Comparison of ENCODE assay signal across 32 cellular contexts in genomic region chr3:152976232-152976631, GRCh38.
"Had no signal": no experiment of that assay in that cellular context is flagged by ENCODE, and none has a peak within 500 bp of the region (broad histone marks: within the 10 kb centered on the region; RNA-seq: fewer than 3 reads in every experiment).

No MANE protein-coding gene starts in this region.

- ATAC-seq: activated CD8-positive, alpha-beta T cell treated with anti-CD3 and anti-CD28 coated beads, Interleukin-2, amount 10 ng/mL, durations not matched to agents 7 days and 5 days; activated T-cell treated with anti-CD3 and anti-CD28 coated beads, Interleukin-2, amount 50 U/mL, for 4 hours had no signal

- H3K27ac Mint-ChIP-seq: activated CD8-positive, alpha-beta T cell treated with anti-CD3 and anti-CD28 coated beads, Interleukin-2, amount 10 ng/mL, durations not matched to agents 7 days and 5 days; activated naive CD8-positive, alpha-beta T cell treated with anti-CD3 and anti-CD28 coated beads for 36 hours had no signal

- H3K27ac ChIP-seq: brain microvascular endothelial cell, WERI-Rb-1 had no signal

- H3K36me3 ChIP-seq: brain microvascular endothelial cell, WERI-Rb-1 had no signal

- H3K36me3 Mint-ChIP-seq: activated naive CD8-positive, alpha-beta T cell treated with anti-CD3 and anti-CD28 coated beads for 36 hours had no signal

- H3K4me1 Mint-ChIP-seq: activated naive CD8-positive, alpha-beta T cell treated with anti-CD3 and anti-CD28 coated beads for 36 hours had no signal

- DNase-seq: activated CD4-positive, alpha-beta T cell treated with anti-CD3 and anti-CD28 coated beads for 1 hour; activated CD4-positive, alpha-beta T cell treated with anti-CD3 and anti-CD28 coated beads for 48 hours; activated CD4-positive, alpha-beta T cell treated with anti-CD3 and anti-CD28 coated beads, Interleukin-2, amount 50 U/mL, for 4 hours; activated CD4-positive, CD25-positive, alpha-beta regulatory T cell; activated CD8-positive, alpha-beta memory T cell treated with anti-CD3 and anti-CD28 coated beads, Interleukin-2, amount 50 U/mL, for 4 hours; activated CD8-positive, alpha-beta T cell treated with anti-CD3 and anti-CD28 coated beads, Interleukin-2, amount 10 ng/mL, durations not matched to agents 7 days and 5 days; activated effector memory CD4-positive, alpha-beta T cell treated with Interleukin-2 at 50 U/mL for 16 hours; activated naive CD4-positive, alpha-beta T cell; activated naive CD4-positive, alpha-beta T cell treated with anti-CD3 and anti-CD28 coated beads, Interleukin-2, amount 50 U/mL, for 16 hours; activated naive CD8-positive, alpha-beta T cell treated with anti-CD3 and anti-CD28 coated beads for 36 hours; activated T-cell treated with anti-CD3 and anti-CD28 coated beads for 4 hours; activated T-cell treated with anti-CD3 and anti-CD28 coated beads, Interleukin-2, amount 50 U/mL, for 4 hours; amniotic stem cell; aorta; brain microvascular endothelial cell; central memory CD4-positive, alpha-beta T cell; NCI-H1092 treated with DMSO at 0.1 percent for 48 hours; NCI-H1417; NCI-H146; NCI-H187; NCI-H2029 treated with DMSO at 0.1 percent for 48 hours; NCI-H2107; NCI-H2171; NCI-H510A; NCI-H526; NCI-H748 treated with DMSO at 0.1 percent for 48 hours; NK-92 treated with Interleukin-12 subunit alpha and Interleukin-12 subunit beta, amount 100 ng/mL, for 24 hours; Right ventricle myocardium superior; SW 1271; T1000; WERI-Rb-1 had no signal

- H3K9me3 Mint-ChIP-seq: activated naive CD8-positive, alpha-beta T cell treated with anti-CD3 and anti-CD28 coated beads for 36 hours; activated T-cell treated with anti-CD3 and anti-CD28 coated beads, Interleukin-2, amount 50 U/mL, for 4 hours had no signal

- H3K27me3 ChIP-seq: brain microvascular endothelial cell had no signal

- FAIRE-seq: TTC549 had no signal

- H3K4me3 Mint-ChIP-seq: activated CD8-positive, alpha-beta T cell treated with anti-CD3 and anti-CD28 coated beads, Interleukin-2, amount 10 ng/mL, durations not matched to agents 7 days and 5 days; activated naive CD8-positive, alpha-beta T cell treated with anti-CD3 and anti-CD28 coated beads for 36 hours; activated T-cell treated with anti-CD3 and anti-CD28 coated beads, Interleukin-2, amount 50 U/mL, for 4 hours had no signal
